8 cellular contexts compared by ENCODE assay signal in the genomic region with DNA sequence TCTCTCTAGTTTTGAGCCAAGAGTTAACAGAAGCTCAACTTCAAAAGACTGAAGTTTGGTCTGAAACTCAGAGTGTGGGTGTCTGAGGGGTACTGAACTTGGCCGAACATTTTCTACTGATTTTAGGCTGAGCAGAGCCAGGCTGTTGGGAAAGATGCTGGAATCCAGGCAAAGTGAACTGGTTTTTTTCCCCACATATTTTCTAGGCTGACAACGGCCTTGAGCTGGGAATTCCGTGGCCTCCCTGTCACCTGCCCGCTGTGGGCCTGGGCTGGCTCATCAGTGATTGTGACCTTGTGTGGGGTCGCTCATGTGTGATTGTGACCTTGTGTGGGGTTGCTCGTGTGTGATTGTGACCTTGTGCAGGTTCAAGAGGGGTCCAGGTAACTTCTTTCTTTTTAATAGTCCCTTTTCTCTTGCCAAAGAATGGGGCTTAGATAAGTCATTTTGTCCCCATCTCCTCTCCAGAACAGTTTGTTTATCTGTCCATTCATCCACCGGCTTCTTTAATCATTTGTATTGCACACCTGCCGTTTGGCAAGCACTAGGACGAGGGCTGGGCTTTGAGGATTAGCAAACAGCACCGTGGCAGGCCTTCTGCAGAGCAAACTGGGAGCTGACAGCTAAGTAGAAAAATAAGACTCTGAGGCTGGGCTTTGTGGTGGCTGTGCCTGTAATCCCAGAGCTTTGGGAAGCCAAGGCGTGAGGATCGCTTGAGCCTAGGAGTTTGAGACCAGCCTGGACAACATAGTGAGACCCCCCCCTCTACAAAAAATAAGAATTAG.
DNase-seq lines count a peak whose midpoint lies in the region; ATAC-seq, FAIRE-seq and TF ChIP-seq lines count a peak whose summit lies in the region.
"Not testable (repeated sequence)": the region's sequence is repeated elsewhere in the genome, so short reads cannot be mapped to it uniquely, and the experiment has no call there.

No MANE protein-coding gene starts in this region.

- WGBS in neuronal stem cell (ENCODE audit: extremely low coverage in 2 of 2, insufficient read length in 2 of 2, insufficient replicate concordance in 1 of 2), 2 donors, result no CpG with 5 or more reads among the region's 12 CpGs
- 13 to 46% (median 21%) methylated on average over 12 of the region's 12 CpGs for WGBS in small intestine, 3 donors

- DNase-seq in COR-L47 (lab: John Stamatoyannopoulos, UW), result peak; percentile 74
- peak; percentile 11 for DNase-seq in NCI-H1436 (lab: John Stamatoyannopoulos, UW)
- DNase-seq in NCI-H345 (lab: John Stamatoyannopoulos, UW), result peak; percentile 75
- peak; percentile 19 for DNase-seq in RWPE2 (ENCODE audit: low spot score)
- peak; percentile 36 for DNase-seq in colonic mucosa
- peak in 1 of 2 donors; percentile 20 for DNase-seq in left lung
- not testable (repeated sequence) for DNase-seq in neuronal stem cell (ENCODE audit: low spot score)
- DNase-seq in small intestine, result peak; percentile 26

- not testable (repeated sequence) for H3K27me3 ChIP-seq in RWPE2 (ENCODE audit: insufficient read depth, poor library complexity, severe bottlenecking); colonic mucosa; neuronal stem cell (ENCODE audit: control insufficient read depth in 3 of 3, insufficient read depth in 3 of 3, low read depth in 1 of 3, low read length in 3 of 3); small intestine (ENCODE audit: control insufficient read depth in 2 of 2, insufficient read depth in 2 of 2, low read length in 2 of 2)
- H3K27me3 ChIP-seq in left lung, result peaks cover 0 to 28% of the 10 kb centered on the region in 2 donors

- not testable (repeated sequence) for H3K9ac ChIP-seq in colonic mucosa (ENCODE audit: low read depth in 2 of 2, low read length in 2 of 2)
- peak overlapping the region; percentile 77 for H3K9ac ChIP-seq in neuronal stem cell (ENCODE audit: low read depth, low read length, poor library complexity)

- not testable (repeated sequence) for H4K91ac ChIP-seq in neuronal stem cell (ENCODE audit: low read depth, low read length, poor library complexity)

- not testable (repeated sequence) for H2BK12ac ChIP-seq in neuronal stem cell (ENCODE audit: low read length)

- H3K23ac ChIP-seq in neuronal stem cell (ENCODE audit: low read depth, low read length, poor library complexity), result not testable (repeated sequence)

- not testable (repeated sequence) for H3K4me3 ChIP-seq in RWPE2 (ENCODE audit: severe bottlenecking); colonic mucosa; left lung; neuronal stem cell (ENCODE audit: low read length in 2 of 2); small intestine (ENCODE audit: low read depth in 1 of 2, low read length in 2 of 2)

- H3K27ac ChIP-seq in RWPE2 (ENCODE audit: poor library complexity, severe bottlenecking); colonic mucosa; left lung; neuronal stem cell (replicated peaks; ENCODE audit: low read length); small intestine (ENCODE audit: low read depth in 1 of 2, low read length in 1 of 2): not testable (repeated sequence)

- not testable (repeated sequence) for H3K14ac ChIP-seq in neuronal stem cell (ENCODE audit: low read length)

- FAIRE-seq in small intestine (lab: Jason Lieb, UNC), result not testable (repeated sequence)

- not testable (repeated sequence) for H3K9me3 ChIP-seq in RWPE2 (ENCODE audit: severe bottlenecking); colonic mucosa; left lung; neuronal stem cell (replicated peaks in 1 of 2; ENCODE audit: control insufficient read depth in 2 of 2, insufficient read depth in 1 of 2, low read depth in 1 of 2, low read length in 2 of 2); small intestine (ENCODE audit: control insufficient read depth, low read depth)

- ATAC-seq in RWPE2 (ENCODE audit: low read depth), result not testable (repeated sequence)
- peak; percentile 43 for ATAC-seq in left lung

- H2AFZ ChIP-seq in neuronal stem cell (ENCODE audit: low read length), result not testable (repeated sequence)

- not testable (repeated sequence) for TF ChIP-seq CTCF in RWPE2 (IDR thresholded peaks at IDR 0.05; ENCODE audit: poor library complexity, severe bottlenecking); colonic mucosa (IDR thresholded peaks at IDR 0.05); left lung (IDR thresholded peaks at IDR 0.05)

- H3K18ac ChIP-seq in neuronal stem cell (ENCODE audit: low read length), result not testable (repeated sequence)

- not testable (repeated sequence) for H2BK120ac ChIP-seq in neuronal stem cell (ENCODE audit: low read depth, low read length)

- H3K4me1 ChIP-seq in RWPE2 (ENCODE audit: insufficient read depth, poor library complexity, severe bottlenecking); colonic mucosa; left lung; neuronal stem cell (ENCODE audit: control insufficient read depth in 2 of 2, insufficient read depth in 1 of 2, low read depth in 1 of 2, low read length in 2 of 2); small intestine (ENCODE audit: control insufficient read depth in 2 of 2, insufficient read depth in 1 of 2, low read depth in 1 of 2, low read length in 1 of 2): not testable (repeated sequence)

- not testable (repeated sequence) for H2AK5ac ChIP-seq in neuronal stem cell (ENCODE audit: low read depth, low read length)

- intact Hi-C loops in colonic mucosa (cut with DNase I); left lung (cut with DNase I): not testable (repeated sequence)

- H3K79me1 ChIP-seq in neuronal stem cell (ENCODE audit: low read depth, low read length), result not testable (repeated sequence)

- not testable (repeated sequence) for H3K36me3 ChIP-seq in RWPE2 (ENCODE audit: low read depth); colonic mucosa; left lung; neuronal stem cell (replicated peaks in 1 of 2; ENCODE audit: control insufficient read depth in 2 of 2, insufficient read depth in 2 of 2, low read length in 2 of 2); small intestine (ENCODE audit: control insufficient read depth in 2 of 2, insufficient read depth in 2 of 2, low read length in 2 of 2)

- H3K4ac ChIP-seq in neuronal stem cell (ENCODE audit: low read length), result not testable (repeated sequence)

- H2BK15ac ChIP-seq in neuronal stem cell (ENCODE audit: low read length), result not testable (repeated sequence)

- H4K8ac ChIP-seq in neuronal stem cell (ENCODE audit: low read depth, low read length), result not testable (repeated sequence)

- not testable (repeated sequence) for H2BK5ac ChIP-seq in neuronal stem cell (ENCODE audit: low read length)

- not testable (repeated sequence) for H3K4me2 ChIP-seq in neuronal stem cell (ENCODE audit: insufficient read depth, low read length, poor library complexity, severe bottlenecking)
